Comparison of ENCODE assay signal across 20 cellular contexts in the genomic region with DNA sequence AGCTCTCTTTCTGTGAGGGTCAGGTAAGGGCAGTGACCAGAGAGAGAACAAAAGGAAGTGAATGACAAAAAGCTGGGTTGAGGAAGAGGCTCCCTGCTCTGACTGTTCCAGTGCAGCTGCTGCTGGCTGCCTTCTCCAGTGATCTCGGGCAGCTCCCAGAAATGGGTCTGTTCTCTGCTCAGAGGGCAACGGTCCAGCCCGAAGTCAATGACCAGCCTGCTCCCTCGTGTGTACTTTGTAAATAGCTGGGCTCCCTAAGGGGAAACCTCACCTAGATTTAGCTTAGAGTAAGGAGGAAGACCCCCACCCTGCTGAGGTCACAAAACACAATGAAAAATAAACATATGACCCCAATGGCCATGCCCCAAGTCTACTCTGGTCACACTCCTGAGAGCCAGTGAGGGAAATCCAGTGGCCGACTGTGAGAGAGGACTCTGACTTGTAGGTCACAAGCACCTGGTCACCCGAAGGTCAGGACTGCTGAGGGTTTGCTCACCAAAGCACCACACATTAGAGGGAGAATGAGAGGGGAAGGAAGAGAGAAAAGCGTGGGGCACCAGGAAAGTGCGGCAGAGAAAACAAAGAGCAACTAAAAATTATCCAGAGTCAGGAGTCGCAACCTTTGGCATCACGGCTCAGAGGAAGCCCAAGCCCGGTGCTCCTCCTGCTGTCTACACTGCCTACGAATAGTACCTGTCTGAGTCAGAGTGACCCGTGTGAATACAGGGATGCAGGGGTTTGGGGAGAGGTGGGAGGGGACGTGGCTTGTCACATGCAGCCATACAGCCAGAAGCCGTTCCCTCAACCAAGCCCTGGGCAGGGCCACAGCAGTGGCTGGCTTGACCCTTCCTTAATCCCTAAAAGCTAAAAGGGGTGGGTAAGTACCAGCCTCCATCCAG. TPM values are rescaled to one million over a fixed set of nuclear protein-coding genes. Genes with fewer than 3 reads are reported as not detected.
A peak's percentile ranks its signal among the peaks of the same experiment; 100 is the strongest.
DNase-seq lines count a peak whose midpoint lies in the region; ATAC-seq, FAIRE-seq and TF ChIP-seq lines count a peak whose summit lies in the region.
"Had no signal": no experiment of that assay in that cellular context is flagged by ENCODE, and none has a peak within 500 bp of the region (broad histone marks: within the 10 kb centered on the region; RNA-seq: fewer than 3 reads in every experiment).

No MANE protein-coding gene starts in this region.

- peak overlapping the region; percentile 47 for H3K27ac ChIP-seq in HepG2 (ENCODE audit: extremely low read length, insufficient read depth, low read length)

- TF ChIP-seq CTCF in WTC11 (IDR thresholded peaks at IDR 0.05) (no peak), HepG2 (CRISPR knock-in tag; IDR thresholded peaks at IDR 0.05) (no peak)

- CTCF ChIA-PET in activated CD4-positive, alpha-beta T cell treated with anti-CD3 and anti-CD28 coated beads, Interleukin-2, amount 10 ng/mL, durations not matched to agents 7 days and 5 days (lab: Charles Lee) = interaction anchor here (0.8 to 2.7 kb wide), 6 partner anchors 29 to 263 kb away, joined by 3 to 7 read pairs (median 5); no protein-coding TSS in a partner anchor
- CTCF ChIA-PET in WTC11 (lab: Charles Lee) = interaction anchor here (0.8 to 2.3 kb wide), 11 partner anchors 8 to 264 kb away, joined by 3 to 10 read pairs (median 4); a partner anchor contains a TSS
- CTCF ChIA-PET in HepG2 (lab: Yijun Ruan, JAX; ENCODE audit: low intra/inter-chr PET ratio, low total read pairs) = no interaction called here

- no peaks in the 10 kb centered on the region for H3K9me3 Mint-ChIP-seq in activated CD4-positive, alpha-beta T cell treated with anti-CD3 and anti-CD28 coated beads, Interleukin-2, amount 10 ng/mL, durations not matched to agents 7 days and 5 days
- peaks cover 3% of the 10 kb centered on the region; the same call in 1 of the 2 replicates for H3K9me3 Mint-ChIP-seq in WTC11
- H3K9me3 Mint-ChIP-seq in stimulated activated effector memory CD8-positive, alpha-beta T cell treated with anti-CD3 and anti-CD28 coated beads, Interleukin-12 subunit alpha, Interleukin-12 subunit beta, amount 100 ng/mL, for 72 hours = no peaks in the 10 kb centered on the region

- H4K20me1 ChIP-seq in HepG2 (ENCODE audit: insufficient read depth, low read length) = no peaks in the 10 kb centered on the region

- no peaks in the 10 kb centered on the region for H3K36me3 ChIP-seq in HepG2 (replicated peaks in 1 of 2; ENCODE audit: control insufficient read depth in 1 of 2, insufficient read depth in 2 of 2, low read length in 2 of 2)
- H3K36me3 ChIP-seq: HAP-1 had no signal

- no peak for TF ChIP-seq EP300 in HepG2 (IDR thresholded peaks at IDR 0.05; ENCODE audit: low read depth in 2 of 2, low read length in 2 of 2)
- TF ChIP-seq EP300 in HepG2 (CRISPR knock-in tag; IDR thresholded peaks at IDR 0.05; ENCODE audit: borderline replicate concordance) = no peak

- peak overlapping the region; percentile 29 for H3K9ac ChIP-seq in HepG2 (ENCODE audit: insufficient read depth, low read depth, low read length)

- in situ Hi-C loops in HepG2 (cut with HindIII; ENCODE audit: extremely low pct_ligation_motif_present, low pct_unique_long_range_greater_than_20kb) = loop anchor here (5.0 kb wide), 2 partner anchors 138 to 228 kb away; no protein-coding TSS in a partner anchor

- peaks cover 80% of the 10 kb centered on the region for H3K36me3 Mint-ChIP-seq in activated CD4-positive, alpha-beta T cell treated with anti-CD3 and anti-CD28 coated beads, Interleukin-2, amount 10 ng/mL, durations not matched to agents 7 days and 5 days (ENCODE audit: low read depth)
- peaks cover 4% of the 10 kb centered on the region for H3K36me3 Mint-ChIP-seq in WTC11
- H3K36me3 Mint-ChIP-seq in stimulated activated effector memory CD8-positive, alpha-beta T cell treated with anti-CD3 and anti-CD28 coated beads, Interleukin-12 subunit alpha, Interleukin-12 subunit beta, amount 100 ng/mL, for 72 hours = peaks cover 100% of the 10 kb centered on the region

- H2AFZ ChIP-seq in HepG2 (ENCODE audit: low read length) = no peak overlapping the region

- no peak for FAIRE-seq in HepG2 (lab: Jason Lieb, UNC)
- FAIRE-seq: endometrium had no signal

- POLR2A ChIA-PET in activated CD4-positive, alpha-beta T cell treated with anti-CD3 and anti-CD28 coated beads, Interleukin-2, amount 10 ng/mL, durations not matched to agents 7 days and 5 days (lab: Charles Lee) = no interaction called here
- POLR2A ChIA-PET in WTC11 (lab: Charles Lee) = no interaction called here
- POLR2A ChIA-PET in HepG2 (lab: Yijun Ruan, JAX) = interaction anchor here (1.1 to 2.4 kb wide), 2 partner anchors 14 to 32 kb away, joined by 3 to 10 read pairs; no protein-coding TSS in a partner anchor

- peak overlapping the region; percentile 5 to 56 (median 20); a peak in 5 of 6 replicates for H3K4me3 ChIP-seq in HepG2 (replicated peaks in 1 of 3; ENCODE audit: insufficient read depth in 1 of 3, low read depth in 2 of 3, low read length in 3 of 3)
- H3K4me3 ChIP-seq: HAP-1, tibial nerve had no signal

- H3K4me1 ChIP-seq in HepG2 (ENCODE audit: insufficient read depth, low read length) = peaks cover 57% of the 10 kb centered on the region
- H3K4me1 ChIP-seq: HAP-1 had no signal

- DNase-seq in activated CD4-positive, alpha-beta T cell treated with anti-CD3 and anti-CD28 coated beads, Interleukin-2, amount 10 ng/mL, durations not matched to agents 7 days and 5 days = no peak
- no peak for DNase-seq in activated CD4-positive, alpha-beta T cell treated with anti-CD3 and anti-CD28 coated beads for 1 hour
- no peak for DNase-seq in WTC11 (ENCODE audit: low spot score)
- peak; percentile 20 for DNase-seq in HepG2 (ENCODE audit: low spot score)
- no peak for DNase-seq in stimulated activated effector memory CD8-positive, alpha-beta T cell treated with anti-CD3 and anti-CD28 coated beads, Interleukin-12 subunit alpha, Interleukin-12 subunit beta, amount 100 ng/mL, for 72 hours (ENCODE audit: low spot score in 2 of 2)
- no peak for DNase-seq in HuH-7.5 (ENCODE audit: low spot score)
- DNase-seq: amygdala, cerebellar nuclear complex, kidney glomerular epithelial cell, NCI-H1105 treated with DMSO at 0.1 percent for 48 hours, NCI-H526 treated with DMSO at 0.1 percent for 48 hours, posterior cingulate gyrus had no signal

- H3K27me3 Mint-ChIP-seq in activated CD4-positive, alpha-beta T cell treated with anti-CD3 and anti-CD28 coated beads, Interleukin-2, amount 10 ng/mL, durations not matched to agents 7 days and 5 days = no peaks in the 10 kb centered on the region
- H3K27me3 Mint-ChIP-seq in WTC11 (ENCODE audit: low read depth) = no peaks in the 10 kb centered on the region

- intact Hi-C loops in HepG2 (cut with micrococcal nuclease; ENCODE audit: unreplicated experiment) = no loop called here

- BruUV-seq in HepG2 (replicated peaks; lab: Mats Ljungman, UMichigan) = no TSS peak

- TF ChIP-seq RAD21 in HepG2 (CRISPR knock-in tag; IDR thresholded peaks at IDR 0.05) = no peak

- peak overlapping the region; percentile 83 for H3K4me2 ChIP-seq in HepG2 (ENCODE audit: low read depth, low read length)

- WGBS in HepG2 (ENCODE audit: low lambda C conversion rate) = 2% methylated on average over 11 of the region's 15 CpGs

- no peaks in the 10 kb centered on the region for H3K79me2 ChIP-seq in HepG2 (ENCODE audit: insufficient read depth, low read length)

- H3K4me1 Mint-ChIP-seq in activated CD4-positive, alpha-beta T cell treated with anti-CD3 and anti-CD28 coated beads, Interleukin-2, amount 10 ng/mL, durations not matched to agents 7 days and 5 days = peaks cover 66% of the 10 kb centered on the region
- peaks cover 20% of the 10 kb centered on the region for H3K4me1 Mint-ChIP-seq in WTC11
- H3K4me1 Mint-ChIP-seq in stimulated activated effector memory CD8-positive, alpha-beta T cell treated with anti-CD3 and anti-CD28 coated beads, Interleukin-12 subunit alpha, Interleukin-12 subunit beta, amount 100 ng/mL, for 72 hours = peaks cover 13% of the 10 kb centered on the region

- H3K9me3 ChIP-seq in HepG2 (ENCODE audit: low read length) = no peaks in the 10 kb centered on the region
- H3K9me3 ChIP-seq: HAP-1, tibial nerve had no signal

- H3K27me3 ChIP-seq in HepG2 (ENCODE audit: control insufficient read depth in 1 of 2, insufficient read depth in 2 of 2, low read length in 2 of 2) = no peaks in the 10 kb centered on the region
- H3K27me3 ChIP-seq: tibial nerve had no signal

- peak overlapping the region; percentile 86 for H3K27ac Mint-ChIP-seq in activated CD4-positive, alpha-beta T cell treated with anti-CD3 and anti-CD28 coated beads, Interleukin-2, amount 10 ng/mL, durations not matched to agents 7 days and 5 days
- no peak overlapping the region for H3K27ac Mint-ChIP-seq in WTC11
- peak overlapping the region; percentile 57 for H3K27ac Mint-ChIP-seq in stimulated activated effector memory CD8-positive, alpha-beta T cell treated with anti-CD3 and anti-CD28 coated beads, Interleukin-12 subunit alpha, Interleukin-12 subunit beta, amount 100 ng/mL, for 72 hours

- H3K4me3 Mint-ChIP-seq in activated CD4-positive, alpha-beta T cell treated with anti-CD3 and anti-CD28 coated beads, Interleukin-2, amount 10 ng/mL, durations not matched to agents 7 days and 5 days = no peak overlapping the region
- no peak overlapping the region for H3K4me3 Mint-ChIP-seq in WTC11
- H3K4me3 Mint-ChIP-seq in stimulated activated effector memory CD8-positive, alpha-beta T cell treated with anti-CD3 and anti-CD28 coated beads, Interleukin-12 subunit alpha, Interleukin-12 subunit beta, amount 100 ng/mL, for 72 hours = no peak overlapping the region
- H3K4me3 Mint-ChIP-seq: CD14-positive monocyte had no signal

- no peak for TF ChIP-seq POLR2A in HepG2 (IDR thresholded peaks at IDR 0.05; ENCODE audit: insufficient read depth in 1 of 2, low read depth in 2 of 2, low read length in 2 of 2)

- ATAC-seq in WTC11 (peak; percentile 43), HepG2 (peak; percentile 77), GM19397 (IDR thresholded peaks at IDR 0.05; ENCODE audit: unreplicated experiment) (no peak), GM18907 (IDR thresholded peaks at IDR 0.05; ENCODE audit: unreplicated experiment) (no peak)
- ATAC-seq in stimulated activated effector memory CD8-positive, alpha-beta T cell treated with anti-CD3 and anti-CD28 coated beads, Interleukin-12 subunit alpha, Interleukin-12 subunit beta, amount 100 ng/mL, for 72 hours = no peak

RNA-seq across cellular contexts. Expression of a gene that starts 19.8 kb away (rescaled TPM):
- under 1 TPM; 0.10 to 0.17 TPM for total RNA-seq in activated CD4-positive, alpha-beta T cell treated with anti-CD3 and anti-CD28 coated beads, Interleukin-2, amount 10 ng/mL, durations not matched to agents 7 days and 5 days
- total RNA-seq in WTC11 (2021) (0.11 TPM in 1 of 3 replicates, not detected in the others), HepG2 (2016; rRNA removed; fragmentation: Illumina TruSeq; extraction: Trizol) (not detected in 2 replicates)
- total RNA-seq in HepG2 (2016; cell fraction: cytosol; rRNA removed; fragmentation: Illumina TruSeq; extraction: Trizol; ENCODE audit: low read depth) = not detected in 2 replicates
- total RNA-seq in HepG2 (2016; cell fraction: insoluble cytoplasmic fraction; rRNA removed; fragmentation: Illumina TruSeq; extraction: Trizol) = not detected in 2 replicates
- not detected in 2 replicates for total RNA-seq in HepG2 (2016; cell fraction: membrane; rRNA removed; fragmentation: Illumina TruSeq; extraction: Trizol)
- total RNA-seq in HepG2 (2016; cell fraction: nucleus; rRNA removed; fragmentation: Illumina TruSeq; extraction: Trizol) = not detected in 2 replicates
- polyA plus RNA-seq in HepG2 (2011; rRNA removed) = not detected in 2 replicates
- not detected in 2 replicates for polyA plus RNA-seq in HepG2 (2011; cell fraction: cytosol; rRNA removed)
- polyA plus RNA-seq in HepG2 (2011; cell fraction: nucleus; rRNA removed) = not detected in 2 replicates
- not detected in 2 replicates for polyA plus RNA-seq in HepG2 (2012)
- not detected in 2 replicates for polyA plus RNA-seq in HepG2 (2016; cell fraction: cytosol; fragmentation: Illumina TruSeq; extraction: Trizol; ENCODE audit: low read depth)
- not detected in 2 replicates for polyA plus RNA-seq in HepG2 (2016; cell fraction: insoluble cytoplasmic fraction; fragmentation: Illumina TruSeq; extraction: Trizol; ENCODE audit: low read depth)
- not detected in 2 replicates for polyA plus RNA-seq in HepG2 (2016; cell fraction: membrane; fragmentation: Illumina TruSeq; extraction: Trizol; ENCODE audit: low read depth)
- polyA plus RNA-seq in HepG2 (2016; cell fraction: nucleus; fragmentation: Illumina TruSeq; extraction: Trizol; ENCODE audit: insufficient read depth, low read depth) = not detected in 2 replicates
- not detected in 2 replicates for polyA minus RNA-seq in HepG2 (2011; rRNA and poly(A)+ RNA removed; ENCODE audit: low replicate concordance)
- not detected in 2 replicates for polyA minus RNA-seq in HepG2 (2011; cell fraction: cytosol; rRNA and poly(A)+ RNA removed)
- not detected in 2 replicates for polyA minus RNA-seq in HepG2 (2011; cell fraction: nucleus; rRNA and poly(A)+ RNA removed)
- total RNA-seq: A673, SK-MEL-5 had no signal

Comparison
In these comparisons a context has a peak if more than half of its experiments do, and no peak if none do; other contexts are left out.
1. ATAC-seq: peak in WTC11 (single experiment) and HepG2 (single experiment); none in stimulated activated effector memory CD8-positive, alpha-beta T cell treated with anti-CD3 and anti-CD28 coated beads, Interleukin-12 subunit alpha, Interleukin-12 subunit beta, amount 100 ng/mL, for 72 hours (single experiment), GM19397 (single experiment) and GM18907 (single experiment).